38 cellular contexts compared by ENCODE assay signal in the genomic region with DNA sequence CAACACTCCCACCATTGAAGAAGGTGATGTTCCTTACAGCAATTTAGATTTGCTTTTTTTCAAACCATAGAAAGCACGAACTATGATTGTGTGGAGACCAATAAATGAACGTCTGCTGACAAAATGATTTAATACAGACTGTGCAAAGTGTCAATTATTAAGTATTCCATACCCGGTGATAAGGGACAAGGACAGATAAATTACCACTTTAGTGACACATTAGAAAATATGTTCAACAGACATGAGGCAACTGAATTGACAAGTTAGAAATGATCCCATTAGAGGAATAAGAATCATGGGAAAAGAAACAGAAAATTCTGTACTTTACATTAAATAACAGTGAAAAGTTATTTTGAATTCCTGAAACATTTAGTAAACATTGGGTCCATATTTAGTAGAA.
"Had no signal": no experiment of that assay in that cellular context is flagged by ENCODE, and none has a peak within 500 bp of the region (broad histone marks: within the 10 kb centered on the region; RNA-seq: fewer than 3 reads in every experiment).

No MANE protein-coding gene starts in this region.

- H3K27ac ChIP-seq: adrenal gland, ascending aorta, body of pancreas, brain microvascular endothelial cell, breast epithelium, cardiac muscle cell had no signal

- DNase-seq: activated effector memory CD4-positive, alpha-beta T cell treated with anti-CD3 and anti-CD28 coated beads, Interleukin-2, amount 50 U/mL, for 16 hours; activated effector memory CD4-positive, alpha-beta T cell treated with Interleukin-2 at 50 U/mL for 16 hours; activated gamma-delta T cell; activated gamma-delta T cell treated with Interleukin-2 at 50 U/mL for 16 hours; activated naive CD4-positive, alpha-beta T cell; activated naive CD4-positive, alpha-beta T cell treated with anti-CD3 and anti-CD28 coated beads for 36 hours; activated naive CD4-positive, alpha-beta T cell treated with anti-CD3 and anti-CD28 coated beads, Interleukin-2, amount 10 ng/mL, durations not matched to agents 7 days and 5 days; activated naive CD4-positive, alpha-beta T cell treated with anti-CD3 and anti-CD28 coated beads, Interleukin-2, amount 50 U/mL, for 16 hours; activated naive CD4-positive, alpha-beta T cell treated with Interleukin-2 at 50 U/mL for 16 hours; activated naive CD8-positive, alpha-beta T cell treated with anti-CD3 and anti-CD28 coated beads for 36 hours; activated naive CD8-positive, alpha-beta T cell treated with anti-CD3 and anti-CD28 coated beads, Interleukin-2, amount 10 ng/mL, durations not matched to agents 7 days and 5 days; activated naive CD8-positive, alpha-beta T cell treated with anti-CD3 and anti-CD28 coated beads, Interleukin-2, amount 50 U/mL, for 24 hours; activated T-cell treated with anti-CD3 and anti-CD28 coated beads, Interleukin-2, amount 50 U/mL, for 1 hour; activated T-cell treated with anti-CD3 and anti-CD28 coated beads, Interleukin-2, amount 50 U/mL, for 24 hours; activated T-cell treated with anti-CD3 and anti-CD28 coated beads, Interleukin-2, amount 50 U/mL, for 4 hours; activated T-cell treated with anti-CD3 and anti-CD28 coated beads, Interleukin-2, amount 50 U/mL, for 48 hours; activated T-cell treated with anti-CD3 and anti-CD28 coated beads, Interleukin-2, amount 50 U/mL, for 72 hours; adrenal gland; amniotic stem cell; amygdala; anterior cingulate cortex; aorta; body of pancreas; brain microvascular endothelial cell; caudate nucleus; central memory CD4-positive, alpha-beta T cell; cerebellar nuclear complex had no signal

- H3K4me1 Mint-ChIP-seq: activated naive CD4-positive, alpha-beta T cell treated with anti-CD3 and anti-CD28 coated beads, Interleukin-2, amount 10 ng/mL, durations not matched to agents 7 days and 5 days; activated naive CD4-positive, alpha-beta T cell treated with anti-CD3 and anti-CD28 coated beads, Interleukin-2, amount 50 U/mL, for 24 hours; activated naive CD8-positive, alpha-beta T cell treated with anti-CD3 and anti-CD28 coated beads for 36 hours; activated naive CD8-positive, alpha-beta T cell treated with anti-CD3 and anti-CD28 coated beads, Interleukin-2, amount 10 ng/mL, durations not matched to agents 7 days and 5 days; activated naive CD8-positive, alpha-beta T cell treated with anti-CD3 and anti-CD28 coated beads, Interleukin-2, amount 50 U/mL, for 24 hours; activated T-helper 17 cell treated with anti-CD3 and anti-CD28 coated beads, Interleukin-2, amount 50 U/mL, for 72 hours; brain; central memory CD8-positive, alpha-beta T cell had no signal

- H3K9me3 Mint-ChIP-seq: activated naive CD4-positive, alpha-beta T cell treated with anti-CD3 and anti-CD28 coated beads, Interleukin-2, amount 10 ng/mL, durations not matched to agents 7 days and 5 days; activated naive CD4-positive, alpha-beta T cell treated with anti-CD3 and anti-CD28 coated beads, Interleukin-2, amount 50 U/mL, for 24 hours; activated naive CD8-positive, alpha-beta T cell treated with anti-CD3 and anti-CD28 coated beads for 36 hours; activated naive CD8-positive, alpha-beta T cell treated with anti-CD3 and anti-CD28 coated beads, Interleukin-2, amount 10 ng/mL, durations not matched to agents 7 days and 5 days had no signal

- H3K27ac Mint-ChIP-seq: activated naive CD4-positive, alpha-beta T cell treated with anti-CD3 and anti-CD28 coated beads for 36 hours; activated naive CD4-positive, alpha-beta T cell treated with anti-CD3 and anti-CD28 coated beads, Interleukin-2, amount 10 ng/mL, durations not matched to agents 7 days and 5 days; activated naive CD4-positive, alpha-beta T cell treated with anti-CD3 and anti-CD28 coated beads, Interleukin-2, amount 50 U/mL, for 24 hours; activated naive CD4-positive, alpha-beta T cell treated with anti-CD3 and anti-CD28 coated beads, Interleukin-2, amount 50 U/mL, for 72 hours; activated naive CD8-positive, alpha-beta T cell; activated naive CD8-positive, alpha-beta T cell treated with anti-CD3 and anti-CD28 coated beads for 36 hours; activated naive CD8-positive, alpha-beta T cell treated with anti-CD3 and anti-CD28 coated beads, Interleukin-2, amount 10 ng/mL, durations not matched to agents 7 days and 5 days; activated naive CD8-positive, alpha-beta T cell treated with anti-CD3 and anti-CD28 coated beads, Interleukin-2, amount 50 U/mL, for 24 hours; activated T-cell treated with anti-CD3 and anti-CD28 coated beads, Interleukin-2, amount 50 U/mL, for 24 hours; activated T-cell treated with anti-CD3 and anti-CD28 coated beads, Interleukin-2, amount 50 U/mL, for 72 hours; activated T-helper 1 cell treated with anti-CD3 and anti-CD28 coated beads, Interleukin-12 subunit alpha, Interleukin-12 subunit beta, Interleukin-2, Interleukin-4 antibody, amounts not matched to agents 30 ng/mL and 10 ng/mL and 1 ng/mL, durations not matched to agents 14 hours and 24 hours and 36 hours; activated T-helper 17 cell treated with anti-CD3 and anti-CD28 coated beads, Interleukin-2, amount 50 U/mL, for 72 hours; activated T-helper 2 cell treated with anti-CD3 and anti-CD28 coated beads, Interferon-gamma antibody, Interleukin-2, Interleukin-4, amounts not matched to agents 10 μg/mL and 5 μg/mL and 100 μg/mL, durations not matched to agents 14 hours and 24 hours and 36 hours; brain had no signal

- H3K9me3 ChIP-seq: adrenal gland, ascending aorta, body of pancreas, breast epithelium had no signal

- H3K4me3 Mint-ChIP-seq: activated naive CD4-positive, alpha-beta T cell treated with anti-CD3 and anti-CD28 coated beads for 36 hours; activated naive CD4-positive, alpha-beta T cell treated with anti-CD3 and anti-CD28 coated beads, Interleukin-2, amount 10 ng/mL, durations not matched to agents 7 days and 5 days; activated naive CD4-positive, alpha-beta T cell treated with anti-CD3 and anti-CD28 coated beads, Interleukin-2, amount 50 U/mL, for 24 hours; activated naive CD8-positive, alpha-beta T cell; activated naive CD8-positive, alpha-beta T cell treated with anti-CD3 and anti-CD28 coated beads for 36 hours; activated naive CD8-positive, alpha-beta T cell treated with anti-CD3 and anti-CD28 coated beads, Interleukin-2, amount 10 ng/mL, durations not matched to agents 7 days and 5 days; activated naive CD8-positive, alpha-beta T cell treated with anti-CD3 and anti-CD28 coated beads, Interleukin-2, amount 50 U/mL, for 24 hours; activated T-cell treated with anti-CD3 and anti-CD28 coated beads, Interleukin-2, amount 50 U/mL, for 24 hours; activated T-cell treated with anti-CD3 and anti-CD28 coated beads, Interleukin-2, amount 50 U/mL, for 4 hours; activated T-cell treated with anti-CD3 and anti-CD28 coated beads, Interleukin-2, amount 50 U/mL, for 72 hours; activated T-helper 1 cell treated with anti-CD3 and anti-CD28 coated beads, Interleukin-12 subunit alpha, Interleukin-12 subunit beta, Interleukin-2, Interleukin-4 antibody, amounts not matched to agents 30 ng/mL and 10 ng/mL and 1 ng/mL, durations not matched to agents 14 hours and 24 hours and 36 hours; activated T-helper 17 cell treated with anti-CD3 and anti-CD28 coated beads, Interleukin-2, amount 50 U/mL, for 72 hours; brain; central memory CD8-positive, alpha-beta T cell had no signal

- H3K4me3 ChIP-seq: adrenal gland, ascending aorta, body of pancreas, breast epithelium, cardiac muscle cell had no signal

- H3K27me3 Mint-ChIP-seq: activated naive CD4-positive, alpha-beta T cell treated with anti-CD3 and anti-CD28 coated beads, Interleukin-2, amount 10 ng/mL, durations not matched to agents 7 days and 5 days; activated naive CD4-positive, alpha-beta T cell treated with anti-CD3 and anti-CD28 coated beads, Interleukin-2, amount 50 U/mL, for 24 hours; activated naive CD8-positive, alpha-beta T cell; activated naive CD8-positive, alpha-beta T cell treated with anti-CD3 and anti-CD28 coated beads for 36 hours; activated naive CD8-positive, alpha-beta T cell treated with anti-CD3 and anti-CD28 coated beads, Interleukin-2, amount 10 ng/mL, durations not matched to agents 7 days and 5 days; activated naive CD8-positive, alpha-beta T cell treated with anti-CD3 and anti-CD28 coated beads, Interleukin-2, amount 50 U/mL, for 24 hours; activated T-cell treated with anti-CD3 and anti-CD28 coated beads, Interleukin-2, amount 50 U/mL, for 24 hours; activated T-helper 17 cell treated with anti-CD3 and anti-CD28 coated beads, Interleukin-2, amount 50 U/mL, for 72 hours; brain; central memory CD8-positive, alpha-beta T cell had no signal

- H3K4me1 ChIP-seq: adrenal gland, ascending aorta, body of pancreas, breast epithelium had no signal

- ATAC-seq: activated naive CD4-positive, alpha-beta T cell treated with anti-CD3 and anti-CD28 coated beads, Interleukin-2, amount 50 U/mL, for 72 hours; activated naive CD8-positive, alpha-beta T cell treated with anti-CD3 and anti-CD28 coated beads, Interleukin-2, amount 50 U/mL, for 24 hours; activated T-cell treated with anti-CD3 and anti-CD28 coated beads, Interleukin-2, amount 50 U/mL, for 4 hours; activated T-cell treated with anti-CD3 and anti-CD28 coated beads, Interleukin-2, amount 50 U/mL, for 72 hours; activated T-helper 17 cell treated with anti-CD3 and anti-CD28 coated beads, Interleukin-2, amount 50 U/mL, for 72 hours; body of pancreas had no signal

- H3K36me3 ChIP-seq: adrenal gland, ascending aorta, brain microvascular endothelial cell, breast epithelium, cardiac muscle cell had no signal

- H3K27me3 ChIP-seq: adrenal gland, ascending aorta, body of pancreas, brain microvascular endothelial cell, breast epithelium, cardiac muscle cell had no signal

- H3K36me3 Mint-ChIP-seq: activated naive CD4-positive, alpha-beta T cell treated with anti-CD3 and anti-CD28 coated beads, Interleukin-2, amount 10 ng/mL, durations not matched to agents 7 days and 5 days; activated naive CD4-positive, alpha-beta T cell treated with anti-CD3 and anti-CD28 coated beads, Interleukin-2, amount 50 U/mL, for 24 hours; activated naive CD4-positive, alpha-beta T cell treated with anti-CD3 and anti-CD28 coated beads, Interleukin-2, amount 50 U/mL, for 72 hours; activated naive CD8-positive, alpha-beta T cell; activated naive CD8-positive, alpha-beta T cell treated with anti-CD3 and anti-CD28 coated beads for 36 hours; activated naive CD8-positive, alpha-beta T cell treated with anti-CD3 and anti-CD28 coated beads, Interleukin-2, amount 10 ng/mL, durations not matched to agents 7 days and 5 days; brain had no signal
